8 cellular contexts compared by ENCODE assay signal in genomic region chr6:136762022-136762975, GRCh38. TPM values are rescaled to one million over a fixed set of nuclear protein-coding genes. Genes with fewer than 3 reads are reported as not detected.
DNase-seq lines count a peak whose midpoint lies in the region; ATAC-seq and TF ChIP-seq lines count a peak whose summit lies in the region.

No MANE protein-coding gene starts in this region.

- DNase-seq in OCI-LY7 (ENCODE audit: low spot score) (peak; percentile 41), psoas muscle (no peak), hypothalamus (lab: John Stamatoyannopoulos, UW) (no peak), GF-D8 (lab: John Stamatoyannopoulos, UW) (no peak)

- H3K79me2 ChIP-seq in DOHH2 (ENCODE audit: control insufficient read depth, low read length) (no peaks in the 10 kb centered on the region), OCI-LY7 (ENCODE audit: insufficient read depth, low read depth, low read length) (peaks cover 66% of the 10 kb centered on the region)

- H3K4me3 ChIP-seq in DOHH2 (ENCODE audit: low read length), result peak overlapping the region; percentile 28; the same call in 1 of the 2 replicates
- H3K4me3 ChIP-seq in OCI-LY7 (ENCODE audit: low read depth, low read length, poor library complexity, severe bottlenecking), result peak overlapping the region; percentile 48
- peak overlapping the region in 1 of 2 donors; percentile 3 for H3K4me3 ChIP-seq in esophagus (ENCODE audit: low read depth in 1 of 2, low read length in 2 of 2)
- peak overlapping the region; percentile 42 for H3K4me3 ChIP-seq in psoas muscle

- no TSS peak for BruUV-seq in OCI-LY7 (replicated peaks; lab: Mats Ljungman, UMichigan)

- H3K36me3 ChIP-seq in DOHH2 (ENCODE audit: control insufficient read depth, low read length), result peaks cover 3% of the 10 kb centered on the region; the same call in 1 of the 2 replicates
- no peaks in the 10 kb centered on the region for H3K36me3 ChIP-seq in OCI-LY7 (ENCODE audit: insufficient read depth, low read length)
- no peaks in the 10 kb centered on the region for H3K36me3 ChIP-seq in esophagus (ENCODE audit: control insufficient read depth in 2 of 2, insufficient read depth in 2 of 2, low read length in 1 of 2)
- no peaks in the 10 kb centered on the region for H3K36me3 ChIP-seq in psoas muscle (ENCODE audit: insufficient read depth in 1 of 2, low read depth in 1 of 2)

- 36 to 42% methylated on average over 3 of the region's 3 CpGs for WGBS in esophagus, 2 donors
- WGBS in psoas muscle, 3 donors, result 37 to 44% (median 42%) methylated on average over 3 of the region's 3 CpGs

- no peak overlapping the region for H3K27ac ChIP-seq in DOHH2 (ENCODE audit: low read depth, low read length)
- H3K27ac ChIP-seq in OCI-LY7 (ENCODE audit: low read depth, low read length, poor library complexity, severe bottlenecking), result peak overlapping the region; percentile 95
- peak overlapping the region; percentile 1 to 35 for H3K27ac ChIP-seq in esophagus (ENCODE audit: low read depth in 2 of 2, low read length in 1 of 2)
- peak overlapping the region; percentile 42 for H3K27ac ChIP-seq in psoas muscle

- intact Hi-C loops in OCI-LY7 (cut with micrococcal nuclease; ENCODE audit: unreplicated experiment), result no loop called here
- intact Hi-C loops in psoas muscle (cut with DNase I), result loop anchor here in 1 of 2 donors (5.0 kb wide), 1 partner anchor 45 kb away; no protein-coding TSS in a partner anchor

- H3K9me3 ChIP-seq in DOHH2 (ENCODE audit: control insufficient read depth, insufficient read depth, low read length) (no peaks in the 10 kb centered on the region), OCI-LY7 (ENCODE audit: low read length) (no peaks in the 10 kb centered on the region), esophagus (ENCODE audit: control insufficient read depth in 2 of 2, insufficient read depth in 1 of 2, low read depth in 1 of 2, low read length in 1 of 2) (no peaks in the 10 kb centered on the region), psoas muscle (no peaks in the 10 kb centered on the region)

- H3K9me2 ChIP-seq in DOHH2 (replicated peaks; ENCODE audit: control insufficient read depth, low read length) (no peaks in the 10 kb centered on the region), OCI-LY7 (ENCODE audit: insufficient read depth, low read length) (no peaks in the 10 kb centered on the region)

- peaks cover 9% of the 10 kb centered on the region; the same call in 1 of the 2 replicates for H3K27me3 ChIP-seq in DOHH2 (ENCODE audit: control insufficient read depth, low read length)
- H3K27me3 ChIP-seq in esophagus (ENCODE audit: control insufficient read depth in 1 of 2, insufficient read depth in 2 of 2, low read length in 2 of 2), result no peaks in the 10 kb centered on the region
- no peaks in the 10 kb centered on the region for H3K27me3 ChIP-seq in psoas muscle (ENCODE audit: insufficient read depth in 3 of 3, low read length in 2 of 3)

- peaks cover 35% of the 10 kb centered on the region for H3K4me1 ChIP-seq in DOHH2 (ENCODE audit: control insufficient read depth, low read length)
- H3K4me1 ChIP-seq in OCI-LY7 (ENCODE audit: insufficient read depth, low read length, poor library complexity, severe bottlenecking), result peaks cover 69% of the 10 kb centered on the region
- H3K4me1 ChIP-seq in esophagus (ENCODE audit: control insufficient read depth in 2 of 2, insufficient read depth in 2 of 2, low read length in 1 of 2), result peaks cover 4 to 7% of the 10 kb centered on the region in 2 donors
- H3K4me1 ChIP-seq in psoas muscle, result peaks cover 28% of the 10 kb centered on the region

- CTCF ChIA-PET in OCI-LY7 (lab: Charles Lee; ENCODE audit: unreplicated experiment), result interaction anchor here (0.7 to 4.1 kb wide), 4 partner anchors 26 to 42 kb away, joined by 3 to 19 read pairs (median 6); partner anchors contain the start of gene MAP3K5

- POLR2A ChIA-PET in OCI-LY7 (lab: Charles Lee), result interaction anchor here (0.7 to 8.4 kb wide), 7 partner anchors 9 to 120 kb away, joined by 3 to 142 read pairs (median 14); partner anchors contain the start of gene MAP3K5

- peak in 3 of 4 donors; percentile 28 to 45 (median 40) for ATAC-seq in psoas muscle
- no peak for ATAC-seq in GM19463 (IDR thresholded peaks at IDR 0.05; ENCODE audit: unreplicated experiment)
- no peak for ATAC-seq in HG03097 (IDR thresholded peaks at IDR 0.05; ENCODE audit: low FRiP score, unreplicated experiment)

- TF ChIP-seq CTCF in DOHH2 (IDR thresholded peaks at IDR 0.05; ENCODE audit: low read depth, low read length, poor library complexity, severe bottlenecking), result no peak
- TF ChIP-seq CTCF in OCI-LY7 (conservative IDR thresholded peaks at IDR 0.05; ENCODE audit: low read length), result no peak
- no peak for TF ChIP-seq CTCF in psoas muscle (IDR thresholded peaks at IDR 0.05)

- no peaks in the 10 kb centered on the region for H4K20me1 ChIP-seq in DOHH2 (ENCODE audit: control insufficient read depth, insufficient read depth, low read depth, low read length)
- H4K20me1 ChIP-seq in OCI-LY7 (ENCODE audit: insufficient read depth, low read length), result no peaks in the 10 kb centered on the region

- peak overlapping the region; percentile 30; the same call in 1 of the 2 replicates for H2AFZ ChIP-seq in OCI-LY7 (ENCODE audit: low read length)

- peak overlapping the region; percentile 45 for H3K4me2 ChIP-seq in DOHH2 (ENCODE audit: low read length)
- peak overlapping the region; percentile 66 for H3K4me2 ChIP-seq in OCI-LY7 (ENCODE audit: low read length)

- no peaks in the 10 kb centered on the region for H3F3A ChIP-seq in DOHH2 (ENCODE audit: control insufficient read depth, insufficient read depth)

RNA-seq across cellular contexts. Expression of gene MAP3K5, which starts 30.0 kb away (rescaled TPM):
- 12.0 and 13.8 TPM in 2 replicates for total RNA-seq in OCI-LY7 (2014; rRNA removed; shearing (Covaris generic))
- total RNA-seq in OCI-LY7 (2022) (16.6 and 17.1 TPM in 2 replicates), psoas muscle (1 to 10 TPM; 2.2 to 8.3 (median 7.0) TPM)
- polyA plus RNA-seq in esophagus (1 to 10 TPM; 5.2 to 5.6 TPM), psoas muscle (1 to 10 TPM in 2 of 3 donors, under 1 TPM in 1; 0.91 to 3.8 (median 2.0) TPM)

Comparison
In these comparisons a context has a peak if more than half of its experiments do, and no peak if none do; other contexts are left out.
1. ATAC-seq: peak in psoas muscle (3 of 4); none in GM19463 (single experiment) and HG03097 (single experiment).